ENCODE assay signal across 8 cellular contexts in genomic region chr1:166875302-166875733, GRCh38. TPM values are rescaled to one million over a fixed set of nuclear protein-coding genes. Genes with fewer than 3 reads are reported as not detected.
DNase-seq lines count a peak whose midpoint lies in the region; ATAC-seq lines count a peak whose summit lies in the region.

No MANE protein-coding gene starts in this region.

- no peaks in the 10 kb centered on the region for H3K4me1 ChIP-seq in iPS-15b (ENCODE audit: control insufficient read depth, insufficient read depth, low read length)

- no peaks in the 10 kb centered on the region for H3K36me3 ChIP-seq in iPS-15b (ENCODE audit: control insufficient read depth, insufficient read depth, low read length)

- intact Hi-C loops in activated CD4-positive, alpha-beta memory T cell treated with anti-CD3 and anti-CD28 coated beads for 36 hours (cut with micrococcal nuclease) = loop anchor here (5.0 to 10.0 kb wide), 2 partner anchors 391 to 1062 kb away; partner anchors contain the start of genes DCAF6 and MPC2

- peak overlapping the region; percentile 83 for H3K27ac Mint-ChIP-seq in activated CD4-positive, alpha-beta memory T cell treated with anti-CD3 and anti-CD28 coated beads for 36 hours
- H3K27ac Mint-ChIP-seq in stimulated activated naive CD8-positive, alpha-beta T cell treated with anti-CD3 and anti-CD28 coated beads, Interleukin-15, amount 100 ng/mL, for 72 hours = peak overlapping the region; percentile 90 to 93

- H3K4me3 ChIP-seq in iPS-15b (ENCODE audit: low read depth, low read length) = peak overlapping the region; percentile 80

- CTCF ChIA-PET in activated CD4-positive, alpha-beta memory T cell treated with anti-CD3 and anti-CD28 coated beads for 36 hours (lab: Charles Lee) = interaction anchor here (1.0 to 2.2 kb wide), 9 partner anchors 10 to 345 kb away, joined by 3 to 18 read pairs (median 3); partner anchors contain the start of gene POU2F1

- peak overlapping the region; percentile 80 for H3K9ac ChIP-seq in iPS-15b (ENCODE audit: low read depth, low read length)

- H3K4me1 Mint-ChIP-seq in activated CD4-positive, alpha-beta memory T cell treated with anti-CD3 and anti-CD28 coated beads for 36 hours (ENCODE audit: low read depth) = peaks cover 51% of the 10 kb centered on the region
- H3K4me1 Mint-ChIP-seq in stimulated activated naive CD8-positive, alpha-beta T cell treated with anti-CD3 and anti-CD28 coated beads, Interleukin-15, amount 100 ng/mL, for 72 hours = peaks cover 67% of the 10 kb centered on the region

- POLR2A ChIA-PET in activated CD4-positive, alpha-beta memory T cell treated with anti-CD3 and anti-CD28 coated beads for 36 hours (lab: Charles Lee) = interaction anchor here (0.7 to 1.6 kb wide), 5 partner anchors 17 to 216 kb away, joined by 3 to 9 read pairs (median 5); partner anchors contain the start of gene POGK

- no peaks in the 10 kb centered on the region for H3K9me3 ChIP-seq in iPS-15b (ENCODE audit: control insufficient read depth, insufficient read depth, low read length)

- no peaks in the 10 kb centered on the region for H3K27me3 Mint-ChIP-seq in activated CD4-positive, alpha-beta memory T cell treated with anti-CD3 and anti-CD28 coated beads for 36 hours
- H3K27me3 Mint-ChIP-seq in stimulated activated naive CD8-positive, alpha-beta T cell treated with anti-CD3 and anti-CD28 coated beads, Interleukin-15, amount 100 ng/mL, for 72 hours = no peaks in the 10 kb centered on the region

- H3K9me3 Mint-ChIP-seq in activated CD4-positive, alpha-beta memory T cell treated with anti-CD3 and anti-CD28 coated beads for 36 hours = peaks cover 6% of the 10 kb centered on the region
- H3K9me3 Mint-ChIP-seq in stimulated activated naive CD8-positive, alpha-beta T cell treated with anti-CD3 and anti-CD28 coated beads, Interleukin-15, amount 100 ng/mL, for 72 hours = no peaks in the 10 kb centered on the region

- H3K27me3 ChIP-seq in iPS-15b (ENCODE audit: control insufficient read depth, insufficient read depth, low read length) = no peaks in the 10 kb centered on the region

- no peak for ATAC-seq in stimulated activated naive CD8-positive, alpha-beta T cell treated with anti-CD3 and anti-CD28 coated beads, Interleukin-15, amount 100 ng/mL, for 72 hours
- no peak for ATAC-seq in HG02938 (IDR thresholded peaks at IDR 0.05; ENCODE audit: unreplicated experiment)

- peaks cover 17% of the 10 kb centered on the region for H3K36me3 Mint-ChIP-seq in activated CD4-positive, alpha-beta memory T cell treated with anti-CD3 and anti-CD28 coated beads for 36 hours

- H3K4me3 Mint-ChIP-seq in activated CD4-positive, alpha-beta memory T cell treated with anti-CD3 and anti-CD28 coated beads for 36 hours = peak overlapping the region; percentile 96
- peak overlapping the region; percentile 84 to 97 for H3K4me3 Mint-ChIP-seq in stimulated activated naive CD8-positive, alpha-beta T cell treated with anti-CD3 and anti-CD28 coated beads, Interleukin-15, amount 100 ng/mL, for 72 hours

- DNase-seq in NCI-H1092 treated with DMSO at 0.1 percent for 48 hours (lab: John Stamatoyannopoulos, UW) (peak; percentile 63), NCI-H1092 (lab: John Stamatoyannopoulos, UW) (no peak), NOMO-1 (lab: John Stamatoyannopoulos, UW; ENCODE audit: unreplicated experiment in 2 of 2) (no peak), 8988T (no peak)
- no peak for DNase-seq in activated CD4-positive, alpha-beta memory T cell treated with anti-CD3 and anti-CD28 coated beads for 36 hours
- DNase-seq in stimulated activated naive CD8-positive, alpha-beta T cell treated with anti-CD3 and anti-CD28 coated beads, Interleukin-15, amount 100 ng/mL, for 72 hours = no peak

RNA-seq across cellular contexts. Expression of gene TADA1, which starts 0.7 kb away (rescaled TPM):
- total RNA-seq in activated CD4-positive, alpha-beta memory T cell treated with anti-CD3 and anti-CD28 coated beads for 36 hours = 10 to 100 TPM; 16.9 to 18.3 TPM

RNA-seq across cellular contexts. Expression of gene POGK, which starts 36.0 kb away (rescaled TPM):
- total RNA-seq in activated CD4-positive, alpha-beta memory T cell treated with anti-CD3 and anti-CD28 coated beads for 36 hours = 10 to 100 TPM; 43.0 to 43.1 TPM
